Comparison of ENCODE assay signal across 1 cellular context in genomic region chr10:57754803-57755202, GRCh38.
TF ChIP-seq lines count a peak whose summit lies in the region.

No MANE protein-coding gene starts in this region.

TF ChIP-seq in GM23338, 12 proteins besides CTCF, POLR2A, EP300 and RAD21 (continued from another document):
- TF ChIP-seq, protein P1, sequence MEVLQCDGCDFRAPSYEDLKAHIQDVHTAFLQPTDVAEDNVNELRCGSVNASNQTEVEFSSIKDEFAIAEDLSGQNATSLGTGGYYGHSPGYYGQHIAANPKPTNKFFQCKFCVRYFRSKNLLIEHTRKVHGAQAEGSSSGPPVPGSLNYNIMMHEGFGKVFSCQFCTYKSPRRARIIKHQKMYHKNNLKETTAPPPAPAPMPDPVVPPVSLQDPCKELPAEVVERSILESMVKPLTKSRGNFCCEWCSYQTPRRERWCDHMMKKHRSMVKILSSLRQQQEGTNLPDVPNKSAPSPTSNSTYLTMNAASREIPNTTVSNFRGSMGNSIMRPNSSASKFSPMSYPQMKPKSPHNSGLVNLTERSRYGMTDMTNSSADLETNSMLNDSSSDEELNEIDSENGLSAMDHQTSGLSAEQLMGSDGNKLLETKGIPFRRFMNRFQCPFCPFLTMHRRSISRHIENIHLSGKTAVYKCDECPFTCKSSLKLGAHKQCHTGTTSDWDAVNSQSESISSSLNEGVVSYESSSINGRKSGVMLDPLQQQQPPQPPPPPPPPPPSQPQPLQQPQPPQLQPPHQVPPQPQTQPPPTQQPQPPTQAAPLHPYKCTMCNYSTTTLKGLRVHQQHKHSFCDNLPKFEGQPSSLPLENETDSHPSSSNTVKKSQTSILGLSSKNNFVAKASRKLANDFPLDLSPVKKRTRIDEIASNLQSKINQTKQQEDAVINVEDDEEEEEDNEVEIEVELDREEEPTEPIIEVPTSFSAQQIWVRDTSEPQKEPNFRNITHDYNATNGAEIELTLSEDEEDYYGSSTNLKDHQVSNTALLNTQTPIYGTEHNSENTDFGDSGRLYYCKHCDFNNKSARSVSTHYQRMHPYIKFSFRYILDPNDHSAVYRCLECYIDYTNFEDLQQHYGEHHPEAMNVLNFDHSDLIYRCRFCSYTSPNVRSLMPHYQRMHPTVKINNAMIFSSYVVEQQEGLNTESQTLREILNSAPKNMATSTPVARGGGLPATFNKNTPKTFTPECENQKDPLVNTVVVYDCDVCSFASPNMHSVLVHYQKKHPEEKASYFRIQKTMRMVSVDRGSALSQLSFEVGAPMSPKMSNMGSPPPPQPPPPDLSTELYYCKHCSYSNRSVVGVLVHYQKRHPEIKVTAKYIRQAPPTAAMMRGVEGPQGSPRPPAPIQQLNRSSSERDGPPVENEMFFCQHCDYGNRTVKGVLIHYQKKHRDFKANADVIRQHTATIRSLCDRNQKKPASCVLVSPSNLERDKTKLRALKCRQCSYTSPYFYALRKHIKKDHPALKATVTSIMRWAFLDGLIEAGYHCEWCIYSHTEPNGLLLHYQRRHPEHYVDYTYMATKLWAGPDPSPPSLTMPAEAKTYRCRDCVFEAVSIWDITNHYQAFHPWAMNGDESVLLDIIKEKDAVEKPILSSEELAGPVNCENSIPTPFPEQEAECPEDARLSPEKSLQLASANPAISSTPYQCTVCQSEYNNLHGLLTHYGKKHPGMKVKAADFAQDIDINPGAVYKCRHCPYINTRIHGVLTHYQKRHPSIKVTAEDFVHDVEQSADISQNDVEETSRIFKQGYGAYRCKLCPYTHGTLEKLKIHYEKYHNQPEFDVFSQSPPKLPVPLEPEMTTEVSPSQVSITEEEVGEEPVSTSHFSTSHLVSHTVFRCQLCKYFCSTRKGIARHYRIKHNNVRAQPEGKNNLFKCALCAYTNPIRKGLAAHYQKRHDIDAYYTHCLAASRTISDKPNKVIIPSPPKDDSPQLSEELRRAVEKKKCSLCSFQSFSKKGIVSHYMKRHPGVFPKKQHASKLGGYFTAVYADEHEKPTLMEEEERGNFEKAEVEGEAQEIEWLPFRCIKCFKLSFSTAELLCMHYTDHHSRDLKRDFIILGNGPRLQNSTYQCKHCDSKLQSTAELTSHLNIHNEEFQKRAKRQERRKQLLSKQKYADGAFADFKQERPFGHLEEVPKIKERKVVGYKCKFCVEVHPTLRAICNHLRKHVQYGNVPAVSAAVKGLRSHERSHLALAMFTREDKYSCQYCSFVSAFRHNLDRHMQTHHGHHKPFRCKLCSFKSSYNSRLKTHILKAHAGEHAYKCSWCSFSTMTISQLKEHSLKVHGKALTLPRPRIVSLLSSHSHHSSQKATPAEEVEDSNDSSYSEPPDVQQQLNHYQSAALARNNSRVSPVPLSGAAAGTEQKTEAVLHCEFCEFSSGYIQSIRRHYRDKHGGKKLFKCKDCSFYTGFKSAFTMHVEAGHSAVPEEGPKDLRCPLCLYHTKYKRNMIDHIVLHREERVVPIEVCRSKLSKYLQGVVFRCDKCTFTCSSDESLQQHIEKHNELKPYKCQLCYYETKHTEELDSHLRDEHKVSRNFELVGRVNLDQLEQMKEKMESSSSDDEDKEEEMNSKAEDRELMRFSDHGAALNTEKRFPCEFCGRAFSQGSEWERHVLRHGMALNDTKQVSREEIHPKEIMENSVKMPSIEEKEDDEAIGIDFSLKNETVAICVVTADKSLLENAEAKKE (CRISPR knock-in tag; IDR thresholded peaks at IDR 0.05): no peak
- no peak for TF ChIP-seq REST (IDR thresholded peaks at IDR 0.05; ENCODE audit: unreplicated experiment)
